ENCODE assay signal across 19 cellular contexts in genomic region chr13:73578251-73578875, GRCh38.
DNase-seq lines count a peak whose midpoint lies in the region; ATAC-seq and TF ChIP-seq lines count a peak whose summit lies in the region.
"Had no signal": no experiment of that assay in that cellular context is flagged by ENCODE, and none has a peak within 500 bp of the region (broad histone marks: within the 10 kb centered on the region; RNA-seq: fewer than 3 reads in every experiment).

No MANE protein-coding gene starts in this region.

- peak; percentile 37 for ATAC-seq in Right ventricle myocardium inferior
- ATAC-seq: CD8-positive, alpha-beta T cell; GM23338; HepG2 had no signal

- TF ChIP-seq CTCF in right atrium auricular region (IDR thresholded peaks at IDR 0.05) (no peak), fibroblast of lung (conservative IDR thresholded peaks at IDR 0.05 in 1 of 2, IDR thresholded peaks at IDR 0.05 in 1 of 2; ENCODE audit: low read depth in 1 of 2, low read length in 2 of 2) (no peak), testis (IDR thresholded peaks at IDR 0.05) (no peak)

- H3K27ac ChIP-seq in right atrium auricular region (no peak overlapping the region), fibroblast of lung (ENCODE audit: insufficient read depth, low read length) (no peak overlapping the region), testis (no peak overlapping the region)
- H3K27ac ChIP-seq: BLaER1, SK-N-MC had no signal

- H3K9ac ChIP-seq in adipocyte (ENCODE audit: low read length) = no peak overlapping the region
- no peak overlapping the region for H3K9ac ChIP-seq in fibroblast of lung (ENCODE audit: insufficient read depth, low read length)
- H3K9ac ChIP-seq: BLaER1 had no signal

- DNase-seq in Right ventricle myocardium inferior (ENCODE audit: missing footprints) (no peak), right atrium auricular region (ENCODE audit: low spot score) (no peak), adipocyte (ENCODE audit: low read depth) (peak; percentile 40), fibroblast of lung (ENCODE audit: low read depth in 2 of 2) (peak; percentile 7 to 37), testis (peak; percentile 24), NK-92 (lab: John Stamatoyannopoulos, UW; ENCODE audit: unreplicated experiment) (no peak), retina (no peak), GF-D8 (lab: John Stamatoyannopoulos, UW) (no peak)
- DNase-seq: 8988T; CD8-positive, alpha-beta T cell; DMS79; Kasumi-1; NCI-H187; NCI-H446; NCI-H774 had no signal

- intact Hi-C loops in Right ventricle myocardium inferior (cut with DNase I) = no loop called here
- intact Hi-C loops in testis (cut with DNase I; ENCODE audit: low total_unique reads) = no loop called here

- H3K9me3 ChIP-seq in right atrium auricular region (no peaks in the 10 kb centered on the region), adipocyte (ENCODE audit: control insufficient read depth, low read length) (no peaks in the 10 kb centered on the region), fibroblast of lung (ENCODE audit: control insufficient read depth, insufficient read depth, low read depth, low read length) (no peaks in the 10 kb centered on the region), testis (no peaks in the 10 kb centered on the region)

- H3K4me3 ChIP-seq in right atrium auricular region (no peak overlapping the region), adipocyte (ENCODE audit: low read length) (no peak overlapping the region), fibroblast of lung (replicated peaks in 1 of 4; ENCODE audit: control extremely low read depth in 1 of 4, insufficient read depth in 1 of 4, low read depth in 3 of 4, low read length in 4 of 4) (no peak overlapping the region), testis (no peak overlapping the region)
- H3K4me3 ChIP-seq: BLaER1, GM23338, SK-N-MC had no signal

- WGBS in testis, 2 donors = 59 to 64% methylated on average over 6 of the region's 6 CpGs

- H3K4me1 ChIP-seq in right atrium auricular region (no peaks in the 10 kb centered on the region), adipocyte (ENCODE audit: control insufficient read depth, insufficient read depth, low read length) (peaks cover 29% of the 10 kb centered on the region), fibroblast of lung (ENCODE audit: control insufficient read depth, extremely low read depth, insufficient read depth, low read length) (no peaks in the 10 kb centered on the region), testis (no peaks in the 10 kb centered on the region)
- H3K4me1 ChIP-seq: BLaER1 had no signal

- no peaks in the 10 kb centered on the region for H4K20me1 ChIP-seq in fibroblast of lung (ENCODE audit: control insufficient read depth, extremely low read depth, insufficient read depth, low read length)
- H4K20me1 ChIP-seq: BLaER1 had no signal

- H3K27me3 ChIP-seq in right atrium auricular region = no peaks in the 10 kb centered on the region
- no peaks in the 10 kb centered on the region for H3K27me3 ChIP-seq in adipocyte (replicated peaks; ENCODE audit: control insufficient read depth, insufficient read depth, low read length)
- H3K27me3 ChIP-seq in fibroblast of lung (ENCODE audit: control insufficient read depth, insufficient read depth, low read length) = no peaks in the 10 kb centered on the region
- H3K27me3 ChIP-seq in testis = no peaks in the 10 kb centered on the region
- H3K27me3 ChIP-seq: BLaER1 had no signal

- H2AFZ ChIP-seq in fibroblast of lung (ENCODE audit: low read length) = no peak overlapping the region
- H2AFZ ChIP-seq: GM23338 had no signal

- no peaks in the 10 kb centered on the region for H3K36me3 ChIP-seq in right atrium auricular region
- H3K36me3 ChIP-seq in adipocyte (ENCODE audit: control insufficient read depth, insufficient read depth, low read length, severe bottlenecking) = no peaks in the 10 kb centered on the region
- H3K36me3 ChIP-seq in fibroblast of lung (ENCODE audit: control insufficient read depth, insufficient read depth, low read length) = no peaks in the 10 kb centered on the region
- H3K36me3 ChIP-seq in testis (ENCODE audit: low read depth, missing control alignments) = no peaks in the 10 kb centered on the region
- H3K36me3 ChIP-seq: BLaER1 had no signal

- no peaks in the 10 kb centered on the region for H3K79me2 ChIP-seq in fibroblast of lung (ENCODE audit: control insufficient read depth, insufficient read depth, low read length)

- no peak for TF ChIP-seq POLR2A in testis (IDR thresholded peaks at IDR 0.05)

- H3K4me2 ChIP-seq in fibroblast of lung (ENCODE audit: extremely low read depth, insufficient read depth, low read length) = no peak overlapping the region
- H3K4me2 ChIP-seq: BLaER1, GM23338 had no signal

Comparison
In these comparisons a context has a peak if more than half of its experiments do, and no peak if none do; other contexts are left out.
1. DNase-seq: peak in adipocyte (single experiment), fibroblast of lung (2 of 2) and testis (single experiment); none in Right ventricle myocardium inferior (single experiment), right atrium auricular region (single experiment), NK-92 (single experiment), retina (single experiment) and GF-D8 (single experiment).